Comparison of ENCODE assay signal across 1 cellular context in the genomic region with DNA sequence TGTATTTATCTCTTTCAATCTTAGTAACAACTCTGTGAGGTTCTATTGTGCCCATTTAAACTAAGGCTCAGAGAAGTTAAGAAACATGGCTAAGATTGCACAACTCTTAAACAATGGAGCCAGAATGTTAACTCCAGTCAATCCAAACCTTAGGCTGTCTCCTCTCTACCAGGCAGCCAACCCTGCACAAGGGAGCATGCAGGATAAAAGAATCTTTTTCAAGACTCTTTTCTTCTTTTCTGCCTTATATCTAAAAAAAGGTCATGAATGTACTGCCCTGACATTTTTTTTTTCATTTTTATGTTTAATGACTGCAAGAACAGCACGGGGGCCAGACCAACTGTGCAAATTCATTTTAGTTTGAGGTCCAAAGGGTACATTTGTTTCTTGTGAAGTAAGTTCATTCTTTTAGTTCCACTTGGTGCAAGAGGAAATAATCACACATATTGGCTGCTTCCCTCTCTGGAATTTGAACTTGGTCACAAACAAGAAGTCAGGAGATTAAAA.
TF ChIP-seq lines count a peak whose summit lies in the region.

No MANE protein-coding gene starts in this region.

TF ChIP-seq in GM23338, 12 proteins besides CTCF, POLR2A, EP300 and RAD21 (continued from another document):
- TF ChIP-seq, protein P1, sequence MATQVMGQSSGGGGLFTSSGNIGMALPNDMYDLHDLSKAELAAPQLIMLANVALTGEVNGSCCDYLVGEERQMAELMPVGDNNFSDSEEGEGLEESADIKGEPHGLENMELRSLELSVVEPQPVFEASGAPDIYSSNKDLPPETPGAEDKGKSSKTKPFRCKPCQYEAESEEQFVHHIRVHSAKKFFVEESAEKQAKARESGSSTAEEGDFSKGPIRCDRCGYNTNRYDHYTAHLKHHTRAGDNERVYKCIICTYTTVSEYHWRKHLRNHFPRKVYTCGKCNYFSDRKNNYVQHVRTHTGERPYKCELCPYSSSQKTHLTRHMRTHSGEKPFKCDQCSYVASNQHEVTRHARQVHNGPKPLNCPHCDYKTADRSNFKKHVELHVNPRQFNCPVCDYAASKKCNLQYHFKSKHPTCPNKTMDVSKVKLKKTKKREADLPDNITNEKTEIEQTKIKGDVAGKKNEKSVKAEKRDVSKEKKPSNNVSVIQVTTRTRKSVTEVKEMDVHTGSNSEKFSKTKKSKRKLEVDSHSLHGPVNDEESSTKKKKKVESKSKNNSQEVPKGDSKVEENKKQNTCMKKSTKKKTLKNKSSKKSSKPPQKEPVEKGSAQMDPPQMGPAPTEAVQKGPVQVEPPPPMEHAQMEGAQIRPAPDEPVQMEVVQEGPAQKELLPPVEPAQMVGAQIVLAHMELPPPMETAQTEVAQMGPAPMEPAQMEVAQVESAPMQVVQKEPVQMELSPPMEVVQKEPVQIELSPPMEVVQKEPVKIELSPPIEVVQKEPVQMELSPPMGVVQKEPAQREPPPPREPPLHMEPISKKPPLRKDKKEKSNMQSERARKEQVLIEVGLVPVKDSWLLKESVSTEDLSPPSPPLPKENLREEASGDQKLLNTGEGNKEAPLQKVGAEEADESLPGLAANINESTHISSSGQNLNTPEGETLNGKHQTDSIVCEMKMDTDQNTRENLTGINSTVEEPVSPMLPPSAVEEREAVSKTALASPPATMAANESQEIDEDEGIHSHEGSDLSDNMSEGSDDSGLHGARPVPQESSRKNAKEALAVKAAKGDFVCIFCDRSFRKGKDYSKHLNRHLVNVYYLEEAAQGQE (IDR thresholded peaks at IDR 0.05; ENCODE audit: unreplicated experiment), result no peak
- TF ChIP-seq, protein P2, sequence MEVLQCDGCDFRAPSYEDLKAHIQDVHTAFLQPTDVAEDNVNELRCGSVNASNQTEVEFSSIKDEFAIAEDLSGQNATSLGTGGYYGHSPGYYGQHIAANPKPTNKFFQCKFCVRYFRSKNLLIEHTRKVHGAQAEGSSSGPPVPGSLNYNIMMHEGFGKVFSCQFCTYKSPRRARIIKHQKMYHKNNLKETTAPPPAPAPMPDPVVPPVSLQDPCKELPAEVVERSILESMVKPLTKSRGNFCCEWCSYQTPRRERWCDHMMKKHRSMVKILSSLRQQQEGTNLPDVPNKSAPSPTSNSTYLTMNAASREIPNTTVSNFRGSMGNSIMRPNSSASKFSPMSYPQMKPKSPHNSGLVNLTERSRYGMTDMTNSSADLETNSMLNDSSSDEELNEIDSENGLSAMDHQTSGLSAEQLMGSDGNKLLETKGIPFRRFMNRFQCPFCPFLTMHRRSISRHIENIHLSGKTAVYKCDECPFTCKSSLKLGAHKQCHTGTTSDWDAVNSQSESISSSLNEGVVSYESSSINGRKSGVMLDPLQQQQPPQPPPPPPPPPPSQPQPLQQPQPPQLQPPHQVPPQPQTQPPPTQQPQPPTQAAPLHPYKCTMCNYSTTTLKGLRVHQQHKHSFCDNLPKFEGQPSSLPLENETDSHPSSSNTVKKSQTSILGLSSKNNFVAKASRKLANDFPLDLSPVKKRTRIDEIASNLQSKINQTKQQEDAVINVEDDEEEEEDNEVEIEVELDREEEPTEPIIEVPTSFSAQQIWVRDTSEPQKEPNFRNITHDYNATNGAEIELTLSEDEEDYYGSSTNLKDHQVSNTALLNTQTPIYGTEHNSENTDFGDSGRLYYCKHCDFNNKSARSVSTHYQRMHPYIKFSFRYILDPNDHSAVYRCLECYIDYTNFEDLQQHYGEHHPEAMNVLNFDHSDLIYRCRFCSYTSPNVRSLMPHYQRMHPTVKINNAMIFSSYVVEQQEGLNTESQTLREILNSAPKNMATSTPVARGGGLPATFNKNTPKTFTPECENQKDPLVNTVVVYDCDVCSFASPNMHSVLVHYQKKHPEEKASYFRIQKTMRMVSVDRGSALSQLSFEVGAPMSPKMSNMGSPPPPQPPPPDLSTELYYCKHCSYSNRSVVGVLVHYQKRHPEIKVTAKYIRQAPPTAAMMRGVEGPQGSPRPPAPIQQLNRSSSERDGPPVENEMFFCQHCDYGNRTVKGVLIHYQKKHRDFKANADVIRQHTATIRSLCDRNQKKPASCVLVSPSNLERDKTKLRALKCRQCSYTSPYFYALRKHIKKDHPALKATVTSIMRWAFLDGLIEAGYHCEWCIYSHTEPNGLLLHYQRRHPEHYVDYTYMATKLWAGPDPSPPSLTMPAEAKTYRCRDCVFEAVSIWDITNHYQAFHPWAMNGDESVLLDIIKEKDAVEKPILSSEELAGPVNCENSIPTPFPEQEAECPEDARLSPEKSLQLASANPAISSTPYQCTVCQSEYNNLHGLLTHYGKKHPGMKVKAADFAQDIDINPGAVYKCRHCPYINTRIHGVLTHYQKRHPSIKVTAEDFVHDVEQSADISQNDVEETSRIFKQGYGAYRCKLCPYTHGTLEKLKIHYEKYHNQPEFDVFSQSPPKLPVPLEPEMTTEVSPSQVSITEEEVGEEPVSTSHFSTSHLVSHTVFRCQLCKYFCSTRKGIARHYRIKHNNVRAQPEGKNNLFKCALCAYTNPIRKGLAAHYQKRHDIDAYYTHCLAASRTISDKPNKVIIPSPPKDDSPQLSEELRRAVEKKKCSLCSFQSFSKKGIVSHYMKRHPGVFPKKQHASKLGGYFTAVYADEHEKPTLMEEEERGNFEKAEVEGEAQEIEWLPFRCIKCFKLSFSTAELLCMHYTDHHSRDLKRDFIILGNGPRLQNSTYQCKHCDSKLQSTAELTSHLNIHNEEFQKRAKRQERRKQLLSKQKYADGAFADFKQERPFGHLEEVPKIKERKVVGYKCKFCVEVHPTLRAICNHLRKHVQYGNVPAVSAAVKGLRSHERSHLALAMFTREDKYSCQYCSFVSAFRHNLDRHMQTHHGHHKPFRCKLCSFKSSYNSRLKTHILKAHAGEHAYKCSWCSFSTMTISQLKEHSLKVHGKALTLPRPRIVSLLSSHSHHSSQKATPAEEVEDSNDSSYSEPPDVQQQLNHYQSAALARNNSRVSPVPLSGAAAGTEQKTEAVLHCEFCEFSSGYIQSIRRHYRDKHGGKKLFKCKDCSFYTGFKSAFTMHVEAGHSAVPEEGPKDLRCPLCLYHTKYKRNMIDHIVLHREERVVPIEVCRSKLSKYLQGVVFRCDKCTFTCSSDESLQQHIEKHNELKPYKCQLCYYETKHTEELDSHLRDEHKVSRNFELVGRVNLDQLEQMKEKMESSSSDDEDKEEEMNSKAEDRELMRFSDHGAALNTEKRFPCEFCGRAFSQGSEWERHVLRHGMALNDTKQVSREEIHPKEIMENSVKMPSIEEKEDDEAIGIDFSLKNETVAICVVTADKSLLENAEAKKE (CRISPR knock-in tag; IDR thresholded peaks at IDR 0.05), result no peak
- no peak for TF ChIP-seq ZNF331 (CRISPR knock-in tag; IDR thresholded peaks at IDR 0.05; ENCODE audit: low read depth)
- TF ChIP-seq EZH2phosphoT487 (IDR thresholded peaks at IDR 0.05; ENCODE audit: unreplicated experiment), result no peak
- no peak for TF ChIP-seq JUNB (IDR thresholded peaks at IDR 0.05; ENCODE audit: unreplicated experiment)
- no peak for TF ChIP-seq POLR2AphosphoS5 (IDR thresholded peaks at IDR 0.05; ENCODE audit: low read depth)
